Comparison of ENCODE assay signal across 19 cellular contexts in the genomic region with DNA sequence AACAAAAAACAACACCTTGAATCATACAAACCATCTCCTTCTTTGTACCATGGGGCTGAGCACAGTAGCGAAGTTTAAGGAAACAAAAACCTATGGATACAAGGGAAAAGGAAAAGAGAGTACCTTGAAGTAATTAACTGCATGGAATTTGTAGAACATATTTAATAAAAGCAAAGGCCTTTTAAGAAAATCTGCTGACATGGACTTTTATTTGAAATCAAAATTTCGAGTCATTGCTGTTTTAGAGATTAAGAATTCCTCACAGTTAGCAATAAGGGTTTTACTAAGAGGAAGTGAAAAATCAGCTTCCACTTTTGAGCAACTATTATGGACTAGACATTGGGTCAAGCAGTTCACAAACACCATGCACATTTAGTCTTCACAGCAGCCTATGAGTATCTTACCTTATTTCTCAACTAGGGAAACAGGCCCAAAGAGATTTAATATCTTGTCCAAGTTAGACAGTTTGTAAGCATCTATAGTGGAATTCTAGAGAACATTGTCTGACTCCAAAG.
"Had no signal": no experiment of that assay in that cellular context is flagged by ENCODE, and none has a peak within 500 bp of the region (broad histone marks: within the 10 kb centered on the region; RNA-seq: fewer than 3 reads in every experiment).

No MANE protein-coding gene starts in this region.

- H3K4me1 ChIP-seq: esophagus squamous epithelium, left ventricle myocardium inferior, prostate gland had no signal

- H3K9me3 ChIP-seq: gastrocnemius medialis, prostate gland, thoracic aorta had no signal

- H3K4me3 ChIP-seq: coronary artery, esophagus squamous epithelium, gastrocnemius medialis, left ventricle myocardium inferior, prostate gland, thoracic aorta had no signal

- ATAC-seq: gastrocnemius medialis; natural killer cell treated with Interleukin-12 subunit alpha and Interleukin-12 subunit beta and Interleukin-15 and Interleukin-18, amount 100 ng/mL, for 72 hours had no signal

- H3K27ac ChIP-seq: coronary artery, esophagus squamous epithelium, left ventricle myocardium inferior, prostate gland, thoracic aorta had no signal

- FAIRE-seq: bronchial epithelial cell had no signal

- H3K27me3 ChIP-seq: esophagus squamous epithelium, gastrocnemius medialis had no signal

- DNase-seq: activated CD4-positive, alpha-beta memory T cell treated with anti-CD3 and anti-CD28 coated beads, Interleukin-2, amount 10 ng/mL, durations not matched to agents 7 days and 5 days; activated CD4-positive, alpha-beta T cell treated with anti-CD3 and anti-CD28 coated beads for 4 hours; activated CD4-positive, CD25-positive, alpha-beta regulatory T cell; activated effector memory CD4-positive, alpha-beta T cell treated with anti-CD3 and anti-CD28 coated beads, Interleukin-2, amount 50 U/mL, for 16 hours; activated naive CD4-positive, alpha-beta T cell treated with anti-CD3 and anti-CD28 coated beads, Interleukin-2, amount 10 ng/mL, durations not matched to agents 7 days and 5 days; amygdala; endodermal cell; esophagus squamous epithelium; gastrocnemius medialis; hypothalamus; left ventricle myocardium inferior; midbrain; stimulated activated CD4-positive, alpha-beta T cell treated with anti-CD3 and anti-CD28 coated beads, Interleukin-4, amount 100 ng/mL, for 1 hour; stimulated activated naive CD4-positive, alpha-beta T cell had no signal

- H3K36me3 ChIP-seq: esophagus squamous epithelium, gastrocnemius medialis, left ventricle myocardium inferior, prostate gland, thoracic aorta had no signal
